ENCODE assay signal across 13 cellular contexts in the genomic region with DNA sequence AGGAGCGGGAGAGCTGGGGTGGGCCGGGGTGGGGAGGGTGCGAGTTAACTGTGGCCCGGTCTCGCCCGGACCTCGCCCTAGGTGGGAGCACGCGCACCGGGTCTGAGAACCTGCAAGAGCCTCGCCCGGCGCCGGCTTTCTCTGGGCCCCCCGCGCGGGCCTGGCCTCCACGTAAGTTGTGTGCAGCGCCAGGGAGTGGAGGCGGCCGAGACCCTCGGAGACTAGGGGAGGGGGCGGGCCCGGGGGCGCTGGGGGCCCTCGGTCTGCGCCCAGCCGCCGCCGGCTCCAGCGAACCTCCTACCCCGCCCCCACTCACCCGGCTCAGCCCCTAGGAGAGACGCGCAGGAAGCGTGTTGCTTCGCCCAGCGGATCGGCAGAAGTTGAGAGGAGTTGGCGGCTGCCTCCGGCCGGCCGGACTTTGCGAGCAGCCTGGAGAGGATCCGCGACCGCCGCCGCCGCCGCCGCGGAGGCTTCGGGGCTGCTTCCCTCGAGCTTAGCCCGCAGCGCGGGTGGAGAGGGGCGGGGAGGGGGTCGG. TPM values are rescaled to one million over a fixed set of nuclear protein-coding genes. Genes with fewer than 3 reads are reported as not detected.
DNase-seq lines count a peak whose midpoint lies in the region; ATAC-seq lines count a peak whose summit lies in the region.
"Had no signal": no experiment of that assay in that cellular context is flagged by ENCODE, and none has a peak within 500 bp of the region (broad histone marks: within the 10 kb centered on the region; RNA-seq: fewer than 3 reads in every experiment).

TSS of gene PRMT8 (plus strand) at position 356 of the 535 bp plus-strand sequence. CDS start 423 bp downstream, outside the sequence.

- ATAC-seq in HG02798 (IDR thresholded peaks at IDR 0.05; ENCODE audit: poor library complexity, unreplicated experiment) (no peak), HG03354 (IDR thresholded peaks at IDR 0.05; ENCODE audit: poor library complexity, severe bottlenecking, unreplicated experiment) (no peak), GM18520 (IDR thresholded peaks at IDR 0.05; ENCODE audit: unreplicated experiment) (no peak)
- ATAC-seq: activated CD4-positive, CD25-positive, alpha-beta regulatory T cell treated with anti-CD3 and anti-CD28 coated beads, Interleukin-2, amount 50 U/mL, for 24 hours had no signal

- WGBS in mesodermal cell (ENCODE audit: insufficient coverage in 2 of 2), 2 experiments = 0 to 1% methylated on average over 28 to 37 of the region's 60 CpGs

- peaks cover 26% of the 10 kb centered on the region for H3K4me1 ChIP-seq in mesodermal cell (ENCODE audit: control insufficient read depth, insufficient read depth, low read length, poor library complexity, severe bottlenecking)

- DNase-seq in EH (ENCODE audit: low read depth) = peak; percentile 4
- peak; percentile 3 for DNase-seq in M059J (ENCODE audit: low read depth)
- no peak for DNase-seq in activated T-cell treated with anti-CD3 and anti-CD28 coated beads for 4 hours
- DNase-seq: kidney glomerular epithelial cell, NCI-H226, stomach had no signal

- no peaks in the 10 kb centered on the region for H3K36me3 ChIP-seq in mesodermal cell (ENCODE audit: control insufficient read depth, insufficient read depth, low read length)
- H3K36me3 ChIP-seq: ascending aorta, stomach had no signal

- H3K4me3 ChIP-seq in mesodermal cell (ENCODE audit: extremely low read depth, insufficient read depth, low read length, poor library complexity, severe bottlenecking) = peak within 1 kb of the TSS; percentile 38

- H3K27ac ChIP-seq in cingulate gyrus (ENCODE audit: low read depth, low read length) = peak within 1 kb of the TSS; percentile 47
- no peak within 1 kb of the TSS for H3K27ac ChIP-seq in mesodermal cell (ENCODE audit: low read depth, low read length, severe bottlenecking)
- H3K27ac ChIP-seq: ascending aorta, stomach had no signal

- H3K9me3 ChIP-seq in mesodermal cell (ENCODE audit: control insufficient read depth, low read length) = no peaks in the 10 kb centered on the region
- H3K9me3 ChIP-seq: ascending aorta had no signal

RNA-seq across cellular contexts. Expression of gene PRMT8, which starts in this region (rescaled TPM):
- not detected in 2 replicates for total RNA-seq in M059J (2014; rRNA removed; shearing (Covaris generic))
- polyA plus RNA-seq in mesodermal cell (2013, experiment 1 of 2) = 0.41 TPM
- 0.25 TPM for polyA plus RNA-seq in mesodermal cell (2013, experiment 2 of 2)
- total RNA-seq: ascending aorta, stomach had no signal
- polyA plus RNA-seq: stomach had no signal

Comparison
In these comparisons a context has a peak if more than half of its experiments do, and no peak if none do; other contexts are left out.
1. Peak in DNase-seq in M059J; RNA of the gene not detected or under 1 TPM.